Comparison of ENCODE assay signal across 1 cellular context in genomic region chr5:112551437-112552018, GRCh38.
TF ChIP-seq lines count a peak whose summit lies in the region.

No MANE protein-coding gene starts in this region.

TF ChIP-seq in GM23338, 12 proteins besides CTCF, POLR2A, EP300 and RAD21 (continued from another document):
- TF ChIP-seq ETS1 (IDR thresholded peaks at IDR 0.05) (no peak), ZNF331 (CRISPR knock-in tag; IDR thresholded peaks at IDR 0.05; ENCODE audit: low read depth) (no peak), POLR2AphosphoS5 (IDR thresholded peaks at IDR 0.05; ENCODE audit: low read depth) (no peak), ZNF114 (CRISPR knock-in tag; IDR thresholded peaks at IDR 0.05) (no peak), JUNB (IDR thresholded peaks at IDR 0.05; ENCODE audit: unreplicated experiment) (no peak), ZNF462 (CRISPR knock-in tag; IDR thresholded peaks at IDR 0.05) (no peak)
